ENCODE assay signal across 7 cellular contexts in genomic region chr19:38071054-38071453, GRCh38.
DNase-seq lines count a peak whose midpoint lies in the region; ATAC-seq, FAIRE-seq and TF ChIP-seq lines count a peak whose summit lies in the region.
"Not testable (repeated sequence)": the region's sequence is repeated elsewhere in the genome, so short reads cannot be mapped to it uniquely, and the experiment has no call there.

No MANE protein-coding gene starts in this region.

- dilution Hi-C loops in endothelial cell of umbilical vein (cut with MboI; ENCODE audit: extremely low pct_ligation_motif_present, low sequenced_read_pairs), result not testable (repeated sequence)

- H3K27me3 Mint-ChIP-seq in astrocyte (ENCODE audit: low read depth, unreplicated experiment), result not testable (repeated sequence)

- not testable (repeated sequence) for TF ChIP-seq POLR2A in endothelial cell of umbilical vein (IDR thresholded peaks at IDR 0.05; ENCODE audit: low read depth, low read length)

- not testable (repeated sequence) for H3K36me3 ChIP-seq in HEK293 (ENCODE audit: control insufficient read depth in 2 of 2, insufficient read depth in 1 of 2, low read length in 2 of 2); PC-9 (ENCODE audit: low read depth); astrocyte (ENCODE audit: insufficient read depth, low read length); endothelial cell of umbilical vein (ENCODE audit: control insufficient read depth in 2 of 2, extremely low read depth in 1 of 2, insufficient read depth in 2 of 2, low read length in 2 of 2)
- H3K36me3 ChIP-seq in mesenchymal stem cell (ENCODE audit: control insufficient read depth in 1 of 2, insufficient read depth in 2 of 2, low read depth in 1 of 2, low read length in 2 of 2), result peaks cover 5 to 41% of the 10 kb centered on the region in 2 experiments

- peak overlapping the region; percentile 34 for H2BK5ac ChIP-seq in mesenchymal stem cell (ENCODE audit: low read depth, low read length, poor library complexity, severe bottlenecking)

- peaks cover 52% of the 10 kb centered on the region for H3K79me1 ChIP-seq in mesenchymal stem cell (replicated peaks; ENCODE audit: low read length, poor library complexity, severe bottlenecking)

- peak overlapping the region; percentile 67 to 90 for H3K18ac ChIP-seq in mesenchymal stem cell (ENCODE audit: low read depth in 1 of 2, low read length in 2 of 2)

- H3K4me3 Mint-ChIP-seq in astrocyte (ENCODE audit: unreplicated experiment); stimulated activated effector memory CD8-positive, alpha-beta T cell treated with anti-CD3 and anti-CD28 coated beads, Interleukin-12 subunit alpha, Interleukin-12 subunit beta, amount 100 ng/mL, for 72 hours: not testable (repeated sequence)

- POLR2A ChIA-PET in AG04450 (lab: Yijun Ruan, JAX); HEK293 (lab: Yijun Ruan, JAX); PC-9 (lab: Charles Lee; ENCODE audit: unreplicated experiment); endothelial cell of umbilical vein (lab: Charles Lee): not testable (repeated sequence)

- not testable (repeated sequence) for H3K4me2 ChIP-seq in PC-9; astrocyte (ENCODE audit: low read length); endothelial cell of umbilical vein (ENCODE audit: insufficient read depth, low read length); mesenchymal stem cell (ENCODE audit: low read length, poor library complexity, severe bottlenecking)

- H3K14ac ChIP-seq in mesenchymal stem cell (ENCODE audit: low read length in 2 of 2), result not testable (repeated sequence)

- peak overlapping the region in 1 of 2 experiments; percentile 54 for H3K4ac ChIP-seq in mesenchymal stem cell (ENCODE audit: low read depth in 1 of 2, low read length in 2 of 2)

- intact Hi-C loops in PC-9 (cut with micrococcal nuclease; ENCODE audit: unreplicated experiment); endothelial cell of umbilical vein (cut with micrococcal nuclease): not testable (repeated sequence)

- ATAC-seq in stimulated activated effector memory CD8-positive, alpha-beta T cell treated with anti-CD3 and anti-CD28 coated beads, Interleukin-12 subunit alpha, Interleukin-12 subunit beta, amount 100 ng/mL, for 72 hours, result not testable (repeated sequence)

- H3K23ac ChIP-seq in mesenchymal stem cell (ENCODE audit: low read length in 2 of 2), result not testable (repeated sequence)

- not testable (repeated sequence) for H3K27ac Mint-ChIP-seq in astrocyte (ENCODE audit: unreplicated experiment)
- H3K27ac Mint-ChIP-seq in stimulated activated effector memory CD8-positive, alpha-beta T cell treated with anti-CD3 and anti-CD28 coated beads, Interleukin-12 subunit alpha, Interleukin-12 subunit beta, amount 100 ng/mL, for 72 hours, result peak overlapping the region; percentile 83

- WGBS in mesenchymal stem cell, result 94% methylated on average over 6 of the region's 6 CpGs

- peak overlapping the region; percentile 83 for H4K8ac ChIP-seq in mesenchymal stem cell (ENCODE audit: low read length)

- not testable (repeated sequence) for H3K4me1 Mint-ChIP-seq in astrocyte (ENCODE audit: low read depth, unreplicated experiment); stimulated activated effector memory CD8-positive, alpha-beta T cell treated with anti-CD3 and anti-CD28 coated beads, Interleukin-12 subunit alpha, Interleukin-12 subunit beta, amount 100 ng/mL, for 72 hours

- H2AFZ ChIP-seq in PC-9; astrocyte (ENCODE audit: low read depth, low read length); endothelial cell of umbilical vein (ENCODE audit: low read depth, low read length); mesenchymal stem cell (ENCODE audit: low read depth, low read length): not testable (repeated sequence)

- H3K27me3 ChIP-seq in AG04450 (ENCODE audit: control insufficient read depth, insufficient read depth, low read length); PC-9 (ENCODE audit: insufficient read depth, low read depth); astrocyte (ENCODE audit: insufficient read depth, low read length); endothelial cell of umbilical vein (ENCODE audit: control insufficient read depth in 2 of 2, insufficient read depth in 2 of 2, low read length in 2 of 2); mesenchymal stem cell (ENCODE audit: control insufficient read depth in 1 of 2, insufficient read depth in 1 of 2, low read length in 2 of 2): not testable (repeated sequence)

- not testable (repeated sequence) for H3K36me3 Mint-ChIP-seq in astrocyte (ENCODE audit: low read depth, unreplicated experiment); stimulated activated effector memory CD8-positive, alpha-beta T cell treated with anti-CD3 and anti-CD28 coated beads, Interleukin-12 subunit alpha, Interleukin-12 subunit beta, amount 100 ng/mL, for 72 hours

- H3K27ac ChIP-seq in AG04450 (ENCODE audit: low read depth, low read length), result peak overlapping the region; percentile 49
- H3K27ac ChIP-seq in HEK293 (ENCODE audit: extremely low read depth, low read depth, low read length), result not testable (repeated sequence)
- peak overlapping the region; percentile 73 for H3K27ac ChIP-seq in PC-9
- peak overlapping the region; percentile 36 for H3K27ac ChIP-seq in astrocyte (ENCODE audit: low read depth, low read length)
- peak overlapping the region; percentile 35 for H3K27ac ChIP-seq in endothelial cell of umbilical vein (ENCODE audit: insufficient read depth, low read depth, low read length)
- peak overlapping the region; percentile 19 for H3K27ac ChIP-seq in mesenchymal stem cell (ENCODE audit: low read length, poor library complexity, severe bottlenecking)

- H2BK12ac ChIP-seq in mesenchymal stem cell (ENCODE audit: low read length in 2 of 2), result peak overlapping the region in 1 of 2 experiments; percentile 68

- not testable (repeated sequence) for H3K9me1 ChIP-seq in endothelial cell of umbilical vein (replicated peaks; ENCODE audit: control insufficient read depth, extremely low read depth, insufficient read depth, low read length)

- not testable (repeated sequence) for H3K9ac ChIP-seq in astrocyte (ENCODE audit: low read length); endothelial cell of umbilical vein (replicated peaks; ENCODE audit: extremely low read depth, insufficient read depth, low read length); mesenchymal stem cell (ENCODE audit: low read length)

- CTCF ChIA-PET in AG04450 (lab: Charles Lee); PC-9 (lab: Charles Lee): not testable (repeated sequence)
- CTCF ChIA-PET in HEK293 (lab: Yijun Ruan, JAX), result interaction anchor here (0.6 kb wide), 1 partner anchor 9 kb away, joined by 3 read pairs; no protein-coding TSS in a partner anchor
- CTCF ChIA-PET in endothelial cell of umbilical vein (lab: Charles Lee), result interaction anchor here (0.9 kb wide), 1 partner anchor 169 kb away, joined by 3 read pairs; no protein-coding TSS in a partner anchor

- H3F3A ChIP-seq in PC-9 (ENCODE audit: insufficient read depth, low read depth), result not testable (repeated sequence)

- not testable (repeated sequence) for DNase-seq in AG04450 (ENCODE audit: low read depth, low spot score); PC-9; astrocyte (ENCODE audit: low read depth); endothelial cell of umbilical vein (ENCODE audit: low read depth, low spot score); mesenchymal stem cell; stimulated activated effector memory CD8-positive, alpha-beta T cell treated with anti-CD3 and anti-CD28 coated beads, Interleukin-12 subunit alpha, Interleukin-12 subunit beta, amount 100 ng/mL, for 72 hours (ENCODE audit: low spot score in 2 of 2)

- FAIRE-seq in astrocyte (lab: Jason Lieb, UNC); endothelial cell of umbilical vein (lab: Jason Lieb, UNC): not testable (repeated sequence)

- not testable (repeated sequence) for H3K4me3 ChIP-seq in AG04450 (ENCODE audit: low read depth, low read length); HEK293 (ENCODE audit: low read depth, low read length); PC-9; astrocyte (ENCODE audit: insufficient read depth, low read depth, low read length); endothelial cell of umbilical vein (replicated peaks in 1 of 3; ENCODE audit: insufficient read depth in 1 of 3, low read depth in 1 of 3, low read length in 3 of 3); mesenchymal stem cell (ENCODE audit: insufficient read depth in 1 of 2, low read depth in 1 of 2, low read length in 2 of 2)

- H3K9me3 ChIP-seq in AG04450 (ENCODE audit: control insufficient read depth, insufficient read depth, low read length); HEK293 (ENCODE audit: control insufficient read depth, insufficient read depth, low read depth, low read length); PC-9 (ENCODE audit: insufficient read depth, low read depth); astrocyte (ENCODE audit: insufficient read depth, low read depth, low read length); endothelial cell of umbilical vein (replicated peaks; ENCODE audit: control insufficient read depth, insufficient read depth, low read length); mesenchymal stem cell (ENCODE audit: control insufficient read depth, low read length): not testable (repeated sequence)

- not testable (repeated sequence) for H3K9me2 ChIP-seq in PC-9 (ENCODE audit: insufficient read depth)

- not testable (repeated sequence) for H3K4me1 ChIP-seq in HEK293 (ENCODE audit: control insufficient read depth, insufficient read depth, low read length); endothelial cell of umbilical vein (ENCODE audit: control insufficient read depth, extremely low read depth, insufficient read depth, low read length)
- peaks cover 12% of the 10 kb centered on the region for H3K4me1 ChIP-seq in PC-9 (replicated peaks; ENCODE audit: insufficient read depth)
- H3K4me1 ChIP-seq in astrocyte (ENCODE audit: insufficient read depth, low read length), result peaks cover 11% of the 10 kb centered on the region
- H3K4me1 ChIP-seq in mesenchymal stem cell (ENCODE audit: control insufficient read depth, insufficient read depth, low read depth, low read length), result peaks cover 16% of the 10 kb centered on the region

- H4K20me1 ChIP-seq in PC-9 (ENCODE audit: insufficient read depth); astrocyte (ENCODE audit: insufficient read depth, low read length); endothelial cell of umbilical vein (replicated peaks; ENCODE audit: control insufficient read depth, extremely low read depth, insufficient read depth, low read length): not testable (repeated sequence)

- H3K79me2 ChIP-seq in PC-9 (ENCODE audit: low read depth); endothelial cell of umbilical vein (ENCODE audit: control insufficient read depth, insufficient read depth, low read length): not testable (repeated sequence)
- H3K79me2 ChIP-seq in astrocyte (ENCODE audit: insufficient read depth, low read length), result peaks cover 19% of the 10 kb centered on the region

- not testable (repeated sequence) for H2BK15ac ChIP-seq in mesenchymal stem cell (ENCODE audit: low read depth, poor library complexity, severe bottlenecking)

- not testable (repeated sequence) for TF ChIP-seq CTCF in AG04450 (IDR thresholded peaks at IDR 0.05; ENCODE audit: low read depth, low read length); HEK293 (tag by site-specific recombination; IDR thresholded peaks at IDR 0.05); PC-9 (conservative IDR thresholded peaks at IDR 0.05); astrocyte (IDR thresholded peaks at IDR 0.05; ENCODE audit: insufficient read depth, low read depth, low read length); endothelial cell of umbilical vein (IDR thresholded peaks at IDR 0.05; ENCODE audit: extremely low read depth in 1 of 2, insufficient read depth in 1 of 2, low read depth in 1 of 2, low read length in 2 of 2)

- peak overlapping the region; percentile 2 for H4K91ac ChIP-seq in mesenchymal stem cell (ENCODE audit: low read length)

- peak overlapping the region; percentile 2 for H2BK120ac ChIP-seq in mesenchymal stem cell (ENCODE audit: low read depth, low read length)

- peak overlapping the region; percentile 24 for H2AK5ac ChIP-seq in mesenchymal stem cell (ENCODE audit: low read length, severe bottlenecking)

- not testable (repeated sequence) for H3K9me3 Mint-ChIP-seq in astrocyte (ENCODE audit: unreplicated experiment); stimulated activated effector memory CD8-positive, alpha-beta T cell treated with anti-CD3 and anti-CD28 coated beads, Interleukin-12 subunit alpha, Interleukin-12 subunit beta, amount 100 ng/mL, for 72 hours

- not testable (repeated sequence) for BruUV-seq in PC-9 (replicated peaks; lab: Mats Ljungman, UMichigan); endothelial cell of umbilical vein (replicated peaks; lab: Mats Ljungman, UMichigan)
